9 cellular contexts compared by ENCODE assay signal in the genomic region with DNA sequence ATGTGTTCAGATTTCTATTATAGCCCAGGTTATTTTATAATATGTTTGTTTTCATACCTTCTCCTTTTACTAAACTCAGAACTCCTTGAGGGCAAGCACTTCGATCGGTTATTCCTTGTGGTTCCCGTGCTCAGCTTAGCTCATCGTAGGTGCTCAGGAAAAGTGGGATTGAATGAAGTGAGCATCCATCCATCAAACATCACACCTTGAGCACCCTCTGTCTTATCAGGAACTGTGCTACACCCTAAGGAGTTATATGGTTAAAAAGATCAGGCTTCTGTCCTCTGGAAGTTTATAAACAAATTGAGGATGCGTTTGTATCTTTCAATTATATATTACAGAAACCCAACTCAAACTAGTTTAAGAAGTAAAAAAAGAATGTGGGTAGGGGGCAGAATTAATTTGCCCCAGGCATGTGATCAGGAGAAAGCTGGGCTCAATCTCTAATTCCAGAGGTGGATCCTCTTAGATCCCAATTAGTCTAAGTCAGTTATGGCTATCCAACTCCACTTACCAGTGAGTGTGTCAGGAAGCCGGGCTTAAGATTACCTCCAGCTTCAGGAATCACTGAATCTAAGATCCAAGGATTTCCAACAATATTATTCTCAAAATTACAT. TPM values are rescaled to one million over a fixed set of nuclear protein-coding genes. Genes with fewer than 3 reads are reported as not detected.
A peak's percentile ranks its signal among the peaks of the same experiment; 100 is the strongest.
DNase-seq lines count a peak whose midpoint lies in the region; ATAC-seq, FAIRE-seq and TF ChIP-seq lines count a peak whose summit lies in the region.
"Had no signal": no experiment of that assay in that cellular context is flagged by ENCODE, and none has a peak within 500 bp of the region (broad histone marks: within the 10 kb centered on the region; RNA-seq: fewer than 3 reads in every experiment).

No MANE protein-coding gene starts in this region.

- CTCF ChIA-PET in HEK293T (lab: Yijun Ruan, JAX) (interaction anchor here (0.6 to 2.2 kb wide), 10 partner anchors 17 to 118 kb away, joined by 3 to 14 read pairs (median 3); no protein-coding TSS in a partner anchor), RWPE1 (lab: Yijun Ruan, JAX) (interaction anchor here (0.6 to 2.1 kb wide), 6 partner anchors 36 to 118 kb away, joined by 3 to 19 read pairs (median 3); no protein-coding TSS in a partner anchor)

- no peak overlapping the region for H3K9ac ChIP-seq in kidney (ENCODE audit: low read length in 2 of 2)

- H3K36me3 ChIP-seq in kidney (ENCODE audit: control insufficient read depth in 1 of 2, insufficient read depth in 2 of 2, low read length in 2 of 2) = no peaks in the 10 kb centered on the region
- H3K36me3 ChIP-seq in aorta (ENCODE audit: control insufficient read depth in 1 of 2, insufficient read depth in 2 of 2, low read length in 1 of 2) = no peaks in the 10 kb centered on the region
- H3K36me3 ChIP-seq in adrenal gland (replicated peaks in 1 of 2) = no peaks in the 10 kb centered on the region

- no peaks in the 10 kb centered on the region for H3K9me3 Mint-ChIP-seq in activated T-cell treated with anti-CD3 and anti-CD28 coated beads, Interleukin-2, amount 50 U/mL, for 4 hours

- 84 to 90% methylated on average over 6 of the region's 6 CpGs for WGBS in aorta, 2 donors
- 82 to 87% (median 84%) methylated on average over 6 of the region's 6 CpGs for WGBS in adrenal gland, 4 donors

- no peak for TF ChIP-seq POLR2A in adrenal gland (IDR thresholded peaks at IDR 0.05)

- no peak for ATAC-seq in activated T-cell treated with anti-CD3 and anti-CD28 coated beads, Interleukin-2, amount 50 U/mL, for 4 hours
- no peak for ATAC-seq in aorta (ENCODE audit: low FRiP score)

- intact Hi-C loops in kidney (cut with DNase I) (no loop called here), aorta (cut with DNase I) (no loop called here), adrenal gland (cut with DNase I) (no loop called here)

- no peak for FAIRE-seq in kidney (lab: Jason Lieb, UNC)

- TF ChIP-seq CTCF in RWPE1 (conservative IDR thresholded peaks at IDR 0.05; ENCODE audit: low read depth) (no peak; the same call in 1 of the 2 replicates), kidney (IDR thresholded peaks at IDR 0.05; ENCODE audit: borderline replicate concordance, extremely low read depth, insufficient read depth) (peak; percentile 33), adrenal gland (IDR thresholded peaks at IDR 0.05) (peak in 1 of 6 experiments; percentile 26)

- no peak overlapping the region for H3K4me3 ChIP-seq in kidney (ENCODE audit: low read length in 2 of 2)
- no peak overlapping the region for H3K4me3 ChIP-seq in aorta (ENCODE audit: low read length in 2 of 2)
- H3K4me3 ChIP-seq in adrenal gland = no peak overlapping the region

- peak; percentile 56 for DNase-seq in COLO829 (ENCODE audit: low spot score)
- peak; percentile 58 for DNase-seq in HEK293T (ENCODE audit: extremely low spot score)
- peak; percentile 51 for DNase-seq in RWPE1 (ENCODE audit: low spot score)
- DNase-seq in kidney = no peak
- no peak for DNase-seq in NCI-H1930 (lab: John Stamatoyannopoulos, UW)
- no peak for DNase-seq in activated T-cell treated with anti-CD3 and anti-CD28 coated beads, Interleukin-2, amount 50 U/mL, for 4 hours
- no peak for DNase-seq in aorta
- DNase-seq in adrenal gland = no peak
- DNase-seq: MV-4-11 had no signal

- H3K27me3 ChIP-seq in aorta (ENCODE audit: control insufficient read depth in 1 of 2, insufficient read depth in 2 of 2, low read length in 1 of 2) = no peaks in the 10 kb centered on the region
- no peaks in the 10 kb centered on the region for H3K27me3 ChIP-seq in adrenal gland

- H3K9me3 ChIP-seq in kidney (ENCODE audit: control insufficient read depth in 1 of 2, low read length in 2 of 2) (no peaks in the 10 kb centered on the region), aorta (ENCODE audit: control insufficient read depth, low read length) (no peaks in the 10 kb centered on the region), adrenal gland (replicated peaks in 1 of 3) (no peaks in the 10 kb centered on the region)

- H3K4me1 ChIP-seq in kidney (ENCODE audit: control insufficient read depth in 1 of 2, insufficient read depth in 1 of 2, low read depth in 1 of 2, low read length in 2 of 2) = peaks cover 4 to 6% of the 10 kb centered on the region in 2 donors
- H3K4me1 ChIP-seq in aorta (ENCODE audit: control insufficient read depth in 1 of 2, insufficient read depth in 2 of 2, low read length in 2 of 2) = peaks cover under 1 to 6% of the 10 kb centered on the region in 2 donors
- peaks cover 8 to 16% of the 10 kb centered on the region in 2 donors for H3K4me1 ChIP-seq in adrenal gland (replicated peaks in 1 of 2)

- H3K4me1 Mint-ChIP-seq in activated T-cell treated with anti-CD3 and anti-CD28 coated beads, Interleukin-2, amount 50 U/mL, for 4 hours (ENCODE audit: low read depth) = peaks cover 24% of the 10 kb centered on the region

- no peak overlapping the region for H3K27ac ChIP-seq in RWPE1
- H3K27ac ChIP-seq in kidney (ENCODE audit: low read depth in 2 of 2, low read length in 2 of 2) = no peak overlapping the region
- no peak overlapping the region for H3K27ac ChIP-seq in aorta (ENCODE audit: low read depth in 1 of 2, low read length in 2 of 2)
- H3K27ac ChIP-seq in adrenal gland = no peak overlapping the region

- no peaks in the 10 kb centered on the region for H3K36me3 Mint-ChIP-seq in activated T-cell treated with anti-CD3 and anti-CD28 coated beads, Interleukin-2, amount 50 U/mL, for 4 hours (ENCODE audit: insufficient read depth)

- H3K4me3 Mint-ChIP-seq in activated T-cell treated with anti-CD3 and anti-CD28 coated beads, Interleukin-2, amount 50 U/mL, for 4 hours = no peak overlapping the region

- POLR2A ChIA-PET in HEK293T (lab: Yijun Ruan, JAX) (no interaction called here), RWPE1 (lab: Yijun Ruan, JAX; ENCODE audit: low non-redundant PET) (no interaction called here)

- H3K27me3 Mint-ChIP-seq in activated T-cell treated with anti-CD3 and anti-CD28 coated beads, Interleukin-2, amount 50 U/mL, for 4 hours (ENCODE audit: low read depth) = no peaks in the 10 kb centered on the region

TF ChIP-seq in HEK293T, 16 proteins besides CTCF, POLR2A, EP300 and RAD21:
- TF ChIP-seq ARNT (IDR thresholded peaks at IDR 0.05) = no peak
- TF ChIP-seq, protein P1, sequence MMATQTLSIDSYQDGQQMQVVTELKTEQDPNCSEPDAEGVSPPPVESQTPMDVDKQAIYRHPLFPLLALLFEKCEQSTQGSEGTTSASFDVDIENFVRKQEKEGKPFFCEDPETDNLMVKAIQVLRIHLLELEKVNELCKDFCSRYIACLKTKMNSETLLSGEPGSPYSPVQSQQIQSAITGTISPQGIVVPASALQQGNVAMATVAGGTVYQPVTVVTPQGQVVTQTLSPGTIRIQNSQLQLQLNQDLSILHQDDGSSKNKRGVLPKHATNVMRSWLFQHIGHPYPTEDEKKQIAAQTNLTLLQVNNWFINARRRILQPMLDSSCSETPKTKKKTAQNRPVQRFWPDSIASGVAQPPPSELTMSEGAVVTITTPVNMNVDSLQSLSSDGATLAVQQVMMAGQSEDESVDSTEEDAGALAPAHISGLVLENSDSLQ (IDR thresholded peaks at IDR 0.05) = peak; percentile 38

RNA-seq across cellular contexts. Expression of a gene that starts 59.9 kb away (rescaled TPM):
- total RNA-seq in kidney (33.2 TPM), aorta (10 to 100 TPM; 24.5 to 46.7 TPM), adrenal gland (10 to 100 TPM; 19.8 to 59.3 (median 28.6) TPM)
- polyA plus RNA-seq in kidney (ENCODE audit: insufficient read depth, low read depth, low replicate concordance) (23.3 TPM), aorta (10 to 100 TPM; 18.0 to 31.3 TPM), adrenal gland (10 to 100 TPM in 2 of 3 donors, 1 to 10 TPM in 1; 9.2 to 28.3 (median 10.7) TPM)
- total RNA-seq in activated T-cell treated with anti-CD3 and anti-CD28 coated beads, Interleukin-2, amount 50 U/mL, for 4 hours = 10 to 100 TPM; 49.2 to 56.9 (median 53.8) TPM

Comparison
In these comparisons a context has a peak if more than half of its experiments do, and no peak if none do; other contexts are left out.
1. DNase-seq: peak in COLO829 (single experiment), HEK293T (single experiment) and RWPE1 (single experiment); none in kidney (single experiment), NCI-H1930 (0 of 2), activated T-cell treated with anti-CD3 and anti-CD28 coated beads, Interleukin-2, amount 50 U/mL, for 4 hours (single experiment), aorta (0 of 2) and adrenal gland (0 of 7).